ENCODE assay signal across 21 cellular contexts in the genomic region with DNA sequence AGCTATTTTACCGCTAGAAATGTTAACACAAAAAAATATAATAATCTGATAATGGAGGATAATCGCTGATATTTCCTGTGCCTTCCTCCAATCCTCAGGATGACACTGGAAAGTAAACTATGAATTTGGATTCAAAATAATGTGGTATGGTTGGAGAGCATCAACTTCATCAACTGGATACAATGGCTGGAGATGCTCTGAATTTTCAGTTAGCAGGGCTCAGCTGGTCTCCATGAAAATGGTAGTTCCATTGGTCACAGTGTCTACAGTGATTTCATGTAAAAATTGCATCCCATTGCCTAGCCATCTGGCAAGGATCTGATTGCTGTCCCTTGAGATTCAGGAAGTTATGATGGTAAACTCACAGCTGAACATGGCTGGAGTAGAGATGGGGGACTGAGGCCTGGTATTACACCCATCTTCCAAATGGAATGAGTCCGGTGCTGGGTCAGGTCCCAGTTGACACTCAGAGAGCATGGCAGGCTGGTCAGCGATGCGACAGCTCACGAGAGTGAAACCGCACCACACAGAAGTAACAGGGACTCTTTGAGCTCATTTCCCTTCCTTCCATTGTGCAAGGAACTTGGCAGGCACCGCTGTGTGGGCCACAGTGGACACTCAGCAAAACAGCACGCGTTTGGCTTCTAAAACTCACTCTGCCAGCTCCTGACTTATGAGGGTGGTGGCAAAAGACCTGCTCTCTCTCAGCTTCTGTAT.
A peak's percentile ranks its signal among the peaks of the same experiment; 100 is the strongest.
DNase-seq lines count a peak whose midpoint lies in the region; ATAC-seq and TF ChIP-seq lines count a peak whose summit lies in the region.
"Had no signal": no experiment of that assay in that cellular context is flagged by ENCODE, and none has a peak within 500 bp of the region (broad histone marks: within the 10 kb centered on the region; RNA-seq: fewer than 3 reads in every experiment).

No MANE protein-coding gene starts in this region.

- no peak for TF ChIP-seq POLR2A in adrenal gland (IDR thresholded peaks at IDR 0.05)

- no peaks in the 10 kb centered on the region for H3K27me3 ChIP-seq in adrenal gland
- H3K27me3 ChIP-seq: BLaER1 treated with 17β-estradiol and CSF1 and Interleukin-3, amounts not matched to agents 10 nM and 100 nM had no signal

- H3K9me3 ChIP-seq in adrenal gland (replicated peaks in 1 of 3): no peaks in the 10 kb centered on the region

- peak; percentile 74 for DNase-seq in CD1c-positive myeloid dendritic cell (ENCODE audit: extremely low spot score)
- peak; percentile 47 to 79 (median 62) for DNase-seq in adrenal gland
- DNase-seq in left lobe of liver (ENCODE audit: low spot score): peak; percentile 54
- DNase-seq in pulmonary artery endothelial cell (ENCODE audit: low read depth, low spot score): peak; percentile 27
- DNase-seq in activated effector memory CD4-positive, alpha-beta T cell treated with anti-CD3 and anti-CD28 coated beads, Interleukin-2, amount 50 U/mL, for 16 hours: no peak
- no peak for DNase-seq in OCI-M1 (lab: John Stamatoyannopoulos, UW)
- DNase-seq in NOMO-1 treated with DMSO at 0.1 percent for 48 hours (lab: John Stamatoyannopoulos, UW; ENCODE audit: unreplicated experiment): no peak
- DNase-seq in NCI-H1092 treated with DMSO at 0.1 percent for 48 hours (lab: John Stamatoyannopoulos, UW): no peak
- DNase-seq: ACHN; activated CD4-positive, CD25-positive, alpha-beta regulatory T cell treated with anti-CD3 and anti-CD28 coated beads, Interleukin-2, amount 50 U/mL, for 72 hours; activated CD8-positive, alpha-beta T cell treated with anti-CD3 and anti-CD28 coated beads, Interleukin-2, amount 10 ng/mL, durations not matched to agents 7 days and 5 days; activated naive CD4-positive, alpha-beta T cell treated with Interleukin-2 at 50 U/mL for 16 hours; activated T-cell treated with anti-CD3 and anti-CD28 coated beads, Interleukin-2, amount 50 U/mL, for 24 hours; amniotic stem cell; cortex of kidney; EL; NCI-H524 treated with DMSO at 0.1 percent for 48 hours; SHP77 treated with DMSO at 0.1 percent for 48 hours; stimulated activated CD4-positive, alpha-beta T cell treated with anti-CD3 and anti-CD28 coated beads, Interleukin-15, amount 100 ng/mL, for 24 hours had no signal

- WGBS in adrenal gland, 4 donors: 80 to 84% (median 81%) methylated on average over 10 of the region's 10 CpGs

- H3K4me1 ChIP-seq in adrenal gland (replicated peaks in 1 of 2): peaks cover 0 to 11% of the 10 kb centered on the region in 2 donors

- H3K27ac ChIP-seq in adrenal gland: peak overlapping the region in 2 of 5 donors; percentile 1 to 68
- H3K27ac ChIP-seq: BLaER1 treated with 17β-estradiol and CSF1 and Interleukin-3, amounts not matched to agents 10 nM and 100 nM had no signal

- H3K4me3 ChIP-seq in adrenal gland: no peak overlapping the region
- H3K4me3 ChIP-seq: BLaER1 treated with 17β-estradiol and CSF1 and Interleukin-3, amounts not matched to agents 10 nM and 100 nM; GM23338 had no signal

- no peaks in the 10 kb centered on the region for H3K36me3 ChIP-seq in adrenal gland (replicated peaks in 1 of 2)
- H3K36me3 ChIP-seq: BLaER1 treated with 17β-estradiol and CSF1 and Interleukin-3, amounts not matched to agents 10 nM and 100 nM had no signal

- TF ChIP-seq CTCF in adrenal gland (IDR thresholded peaks at IDR 0.05): no peak

- intact Hi-C loops in adrenal gland (cut with DNase I): no loop called here

- ATAC-seq in left lobe of liver: peak; percentile 36
- ATAC-seq: activated CD8-positive, alpha-beta T cell treated with anti-CD3 and anti-CD28 coated beads, Interleukin-2, amount 10 ng/mL, durations not matched to agents 7 days and 5 days; GM23338 had no signal

Comparison
In these comparisons a context has a peak if more than half of its experiments do, and no peak if none do; other contexts are left out.
1. DNase-seq: peak in CD1c-positive myeloid dendritic cell (single experiment), adrenal gland (7 of 7), left lobe of liver (single experiment) and pulmonary artery endothelial cell (single experiment); none in activated effector memory CD4-positive, alpha-beta T cell treated with anti-CD3 and anti-CD28 coated beads, Interleukin-2, amount 50 U/mL, for 16 hours (single experiment), OCI-M1 (single experiment), NOMO-1 treated with DMSO at 0.1 percent for 48 hours (single experiment) and NCI-H1092 treated with DMSO at 0.1 percent for 48 hours (single experiment).